14 cellular contexts compared by ENCODE assay signal in the genomic region with DNA sequence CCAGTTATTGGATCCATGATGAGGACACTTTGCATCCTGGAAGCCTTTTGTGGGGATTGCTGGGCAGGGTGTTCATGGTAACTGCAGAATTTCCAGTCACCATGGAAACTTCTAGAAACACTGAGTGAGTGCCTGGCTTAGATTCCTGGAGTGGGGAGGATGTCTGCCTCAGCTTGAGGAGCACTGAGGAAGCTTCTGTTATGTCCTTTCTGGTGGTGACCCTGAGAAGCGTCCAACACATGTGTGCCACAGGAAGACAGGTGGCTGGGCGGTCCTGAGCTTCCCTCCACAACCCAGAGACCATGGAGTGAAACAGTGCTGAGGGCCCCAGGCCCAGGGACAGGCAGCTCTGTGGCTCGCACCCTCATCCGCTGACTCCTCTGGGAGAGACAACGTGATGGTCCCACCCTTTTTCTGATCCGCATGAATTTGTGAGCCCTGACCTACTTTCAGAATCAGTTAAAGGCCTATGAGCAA.
DNase-seq lines count a peak whose midpoint lies in the region; ATAC-seq and TF ChIP-seq lines count a peak whose summit lies in the region.
"Had no signal": no experiment of that assay in that cellular context is flagged by ENCODE, and none has a peak within 500 bp of the region (broad histone marks: within the 10 kb centered on the region; RNA-seq: fewer than 3 reads in every experiment).

No MANE protein-coding gene starts in this region.

- no peak overlapping the region for H3K4me3 Mint-ChIP-seq in activated T-cell treated with anti-CD3 and anti-CD28 coated beads, Interleukin-2, amount 50 U/mL, for 72 hours
- H3K4me3 Mint-ChIP-seq: WTC11 had no signal

- H3K4me1 ChIP-seq in effector memory CD4-positive, alpha-beta T cell (ENCODE audit: control insufficient read depth, insufficient read depth, low read length, poor library complexity, severe bottlenecking): no peaks in the 10 kb centered on the region
- H3K4me1 ChIP-seq in left lung (no peaks in the 10 kb centered on the region), subcutaneous abdominal adipose tissue (ENCODE audit: control insufficient read depth in 5 of 5, insufficient read depth in 5 of 5, low read length in 5 of 5) (peaks cover 0 to 11% (median 3%) of the 10 kb centered on the region in 5 donors)
- H3K4me1 ChIP-seq: uterus had no signal

- H3K4me3 ChIP-seq in effector memory CD4-positive, alpha-beta T cell (ENCODE audit: insufficient read depth, low read depth, low read length, poor library complexity, severe bottlenecking): no peak overlapping the region
- H3K4me3 ChIP-seq in left lung (no peak overlapping the region), subcutaneous abdominal adipose tissue (ENCODE audit: low read depth in 1 of 5, low read length in 5 of 5) (no peak overlapping the region)
- H3K4me3 ChIP-seq: smooth muscle cell, uterus had no signal

- no peaks in the 10 kb centered on the region for H3K9me3 Mint-ChIP-seq in activated T-cell treated with anti-CD3 and anti-CD28 coated beads, Interleukin-2, amount 50 U/mL, for 72 hours

- H3K27ac Mint-ChIP-seq in activated T-cell treated with anti-CD3 and anti-CD28 coated beads, Interleukin-2, amount 50 U/mL, for 72 hours: no peak overlapping the region
- H3K27ac Mint-ChIP-seq: WTC11 had no signal

- H3K9ac ChIP-seq in subcutaneous abdominal adipose tissue (ENCODE audit: low read length in 5 of 5): no peak overlapping the region

- no peak for TF ChIP-seq CTCF in left lung (IDR thresholded peaks at IDR 0.05)

- ATAC-seq in activated T-cell treated with anti-CD3 and anti-CD28 coated beads, Interleukin-2, amount 50 U/mL, for 72 hours (replicated peaks in 1 of 2): no peak
- peak; percentile 66 for ATAC-seq in left lung
- ATAC-seq: WTC11 had no signal

- H3K36me3 ChIP-seq in effector memory CD4-positive, alpha-beta T cell (ENCODE audit: control insufficient read depth, insufficient read depth, low read length): no peaks in the 10 kb centered on the region
- H3K36me3 ChIP-seq in left lung: no peaks in the 10 kb centered on the region
- H3K36me3 ChIP-seq in subcutaneous abdominal adipose tissue (ENCODE audit: control insufficient read depth in 5 of 5, insufficient read depth in 5 of 5, low read length in 5 of 5): no peaks in the 10 kb centered on the region
- H3K36me3 ChIP-seq: uterus had no signal

- intact Hi-C loops in left lung (cut with DNase I): no loop called here

- peak; percentile 21 for DNase-seq in activated T-cell treated with anti-CD3 and anti-CD28 coated beads, Interleukin-2, amount 50 U/mL, for 1 hour
- DNase-seq in activated T-cell treated with anti-CD3 and anti-CD28 coated beads, Interleukin-2, amount 50 U/mL, for 72 hours: no peak
- no peak for DNase-seq in effector memory CD4-positive, alpha-beta T cell
- DNase-seq in left lung (no peak), ureter (ENCODE audit: low spot score) (no peak), ACHN (no peak), Kasumi-1 (lab: John Stamatoyannopoulos, UW) (no peak)
- DNase-seq: activated T-cell treated with anti-CD3 and anti-CD28 coated beads, Interleukin-2, amount 50 U/mL, for 48 hours; NCI-H1436; uterus had no signal

- no peaks in the 10 kb centered on the region for H3K9me3 ChIP-seq in effector memory CD4-positive, alpha-beta T cell (ENCODE audit: control insufficient read depth, low read length)
- H3K9me3 ChIP-seq in left lung: no peaks in the 10 kb centered on the region
- H3K9me3 ChIP-seq in subcutaneous abdominal adipose tissue (ENCODE audit: control insufficient read depth in 5 of 5, low read length in 5 of 5): no peaks in the 10 kb centered on the region
- H3K9me3 ChIP-seq: uterus had no signal

- no peaks in the 10 kb centered on the region for H3K36me3 Mint-ChIP-seq in activated T-cell treated with anti-CD3 and anti-CD28 coated beads, Interleukin-2, amount 50 U/mL, for 72 hours (ENCODE audit: insufficient read depth in 2 of 2)
- H3K36me3 Mint-ChIP-seq: WTC11 had no signal

- H3K4me1 Mint-ChIP-seq in activated T-cell treated with anti-CD3 and anti-CD28 coated beads, Interleukin-2, amount 50 U/mL, for 72 hours (ENCODE audit: low read depth): no peaks in the 10 kb centered on the region
- H3K4me1 Mint-ChIP-seq: WTC11 had no signal

- no peaks in the 10 kb centered on the region for H3K27me3 Mint-ChIP-seq in activated T-cell treated with anti-CD3 and anti-CD28 coated beads, Interleukin-2, amount 50 U/mL, for 72 hours (ENCODE audit: low read depth)

- H3K27ac ChIP-seq in effector memory CD4-positive, alpha-beta T cell (ENCODE audit: insufficient read depth, low read length, poor library complexity, severe bottlenecking): peak overlapping the region; percentile 25
- H3K27ac ChIP-seq in left lung (peak overlapping the region in 1 of 2 donors; percentile 45), subcutaneous abdominal adipose tissue (ENCODE audit: low read depth, low read length) (peak overlapping the region; percentile 84)
- H3K27ac ChIP-seq: epithelial cell of prostate had no signal

- in situ Hi-C loops in ACHN (cut with HindIII; ENCODE audit: low pct_ligation_motif_present, low pct_unique_long_range_greater_than_20kb, low sequenced_read_pairs): no loop called here

- no peaks in the 10 kb centered on the region for H3K27me3 ChIP-seq in effector memory CD4-positive, alpha-beta T cell (replicated peaks; ENCODE audit: control insufficient read depth, insufficient read depth, low read length, poor library complexity, severe bottlenecking)
- no peaks in the 10 kb centered on the region for H3K27me3 ChIP-seq in left lung
- no peaks in the 10 kb centered on the region for H3K27me3 ChIP-seq in subcutaneous abdominal adipose tissue (ENCODE audit: control insufficient read depth in 5 of 5, insufficient read depth in 4 of 5, low read length in 5 of 5)
- H3K27me3 ChIP-seq: uterus had no signal
